Comparison of ENCODE assay signal across 9 cellular contexts in the genomic region with DNA sequence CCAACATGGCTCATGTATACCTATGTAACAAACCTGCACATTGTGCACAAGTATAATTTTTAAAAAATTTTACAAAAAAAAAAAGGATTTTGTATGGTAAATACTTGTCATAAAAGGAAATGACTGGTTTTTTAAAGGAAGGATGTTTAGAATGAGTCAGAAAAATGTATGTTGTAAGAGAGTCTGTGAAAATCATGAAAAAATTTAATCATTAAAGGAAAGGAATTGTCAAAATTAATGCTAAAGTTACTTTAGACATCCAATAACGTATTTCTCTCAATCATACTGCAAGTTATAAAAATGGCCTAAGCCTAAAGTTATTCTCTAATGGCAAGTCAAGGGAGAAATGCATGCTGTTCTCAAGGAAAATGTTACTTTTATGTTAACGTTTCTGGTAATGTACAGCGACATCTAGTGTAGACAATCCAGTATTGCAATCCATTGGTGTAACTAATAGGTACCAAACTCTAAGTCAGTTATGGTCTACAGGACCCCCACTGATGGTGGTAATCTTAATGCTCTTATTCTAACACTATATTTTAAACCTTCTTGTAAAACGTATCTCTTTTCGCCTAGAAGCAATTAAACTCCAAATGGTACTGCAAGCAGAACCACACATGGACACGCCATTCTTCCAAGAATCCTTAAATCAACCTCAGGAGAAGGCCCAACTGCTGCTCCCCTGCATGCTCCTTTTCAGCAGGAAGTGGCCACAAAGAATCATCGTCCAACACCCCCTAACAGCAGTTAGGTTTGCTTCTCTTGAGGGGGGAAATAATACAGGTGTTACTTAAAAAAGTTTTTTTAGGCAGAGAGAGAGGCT. TPM values are rescaled to one million over a fixed set of nuclear protein-coding genes. Genes with fewer than 3 reads are reported as not detected.
A peak's percentile ranks its signal among the peaks of the same experiment; 100 is the strongest.
DNase-seq lines count a peak whose midpoint lies in the region; TF ChIP-seq lines count a peak whose summit lies in the region.
"Had no signal": no experiment of that assay in that cellular context is flagged by ENCODE, and none has a peak within 500 bp of the region (broad histone marks: within the 10 kb centered on the region; RNA-seq: fewer than 3 reads in every experiment).

No MANE protein-coding gene starts in this region.

- no peak overlapping the region for H3K4me3 ChIP-seq in prostate gland

- 69% methylated on average over 7 of the region's 7 CpGs for WGBS in prostate gland

- peak; percentile 53 to 81 (median 60) for TF ChIP-seq CTCF in prostate gland (IDR thresholded peaks at IDR 0.05)

- no peak overlapping the region for H3K27ac ChIP-seq in prostate gland

- H3K4me1 ChIP-seq in prostate gland (replicated peaks), result no peaks in the 10 kb centered on the region

- TF ChIP-seq POLR2A in prostate gland (IDR thresholded peaks at IDR 0.05), result no peak

- H3K27me3 ChIP-seq in prostate gland (replicated peaks; ENCODE audit: insufficient read depth), result no peaks in the 10 kb centered on the region

- H3K36me3 ChIP-seq in prostate gland, result no peaks in the 10 kb centered on the region

- DNase-seq in NCI-H2171 treated with DMSO at 0.1 percent for 48 hours (lab: John Stamatoyannopoulos, UW) (peak; percentile 47), NCI-H2171 (lab: John Stamatoyannopoulos, UW) (no peak), LHCN-M2 (ENCODE audit: low read depth) (peak; percentile 72), SK-N-DZ (ENCODE audit: low spot score) (peak; percentile 65), fibroblast of gingiva (ENCODE audit: low read depth) (peak; percentile 29), prostate gland (ENCODE audit: low spot score) (no peak)
- DNase-seq in stimulated activated CD4-positive, alpha-beta T cell treated with anti-CD3 and anti-CD28 coated beads, Interleukin-2, amount 100 ng/mL, for 48 hours, result no peak
- DNase-seq in NK-92 treated with Interleukin-12 subunit alpha and Interleukin-12 subunit beta, amount 100 ng/mL, for 24 hours (lab: John Stamatoyannopoulos, UW), result no peak
- DNase-seq: activated naive CD8-positive, alpha-beta T cell treated with anti-CD3 and anti-CD28 coated beads, Interleukin-2, amount 10 ng/mL, durations not matched to agents 7 days and 5 days had no signal

- intact Hi-C loops in prostate gland (cut with DNase I), result loop anchor here (5.0 kb wide), 1 partner anchor 37 kb away; a partner anchor contains a TSS

- no peaks in the 10 kb centered on the region for H3K9me3 ChIP-seq in prostate gland

RNA-seq across cellular contexts. Expression of a gene that starts 35.3 kb away (rescaled TPM):
- total RNA-seq in LHCN-M2 (2014; rRNA removed), result 85.8 and 98.4 TPM in 2 replicates
- polyA plus RNA-seq in LHCN-M2 (2012), result 20.2 TPM
- polyA plus RNA-seq in SK-N-DZ (2014; cell fraction: cytosol; rRNA removed), result 1.8 and 2.1 TPM in 2 replicates
- 0.49 and 1.7 TPM in 2 replicates for polyA plus RNA-seq in SK-N-DZ (2014; cell fraction: nucleus; rRNA removed)
- 10 to 100 TPM in 1 of 2 donors, 1 to 10 TPM in 1; 9.1 to 12.7 TPM for total RNA-seq in prostate gland

Comparison
In these comparisons a context has a peak if more than half of its experiments do, and no peak if none do; other contexts are left out.
1. DNase-seq: peak in NCI-H2171 treated with DMSO at 0.1 percent for 48 hours (single experiment), LHCN-M2 (single experiment), SK-N-DZ (single experiment) and fibroblast of gingiva (single experiment); none in NCI-H2171 (single experiment), prostate gland (single experiment), stimulated activated CD4-positive, alpha-beta T cell treated with anti-CD3 and anti-CD28 coated beads, Interleukin-2, amount 100 ng/mL, for 48 hours (0 of 2) and NK-92 treated with Interleukin-12 subunit alpha and Interleukin-12 subunit beta, amount 100 ng/mL, for 24 hours (single experiment).